Comparison of ENCODE assay signal across 8 cellular contexts in the genomic region with DNA sequence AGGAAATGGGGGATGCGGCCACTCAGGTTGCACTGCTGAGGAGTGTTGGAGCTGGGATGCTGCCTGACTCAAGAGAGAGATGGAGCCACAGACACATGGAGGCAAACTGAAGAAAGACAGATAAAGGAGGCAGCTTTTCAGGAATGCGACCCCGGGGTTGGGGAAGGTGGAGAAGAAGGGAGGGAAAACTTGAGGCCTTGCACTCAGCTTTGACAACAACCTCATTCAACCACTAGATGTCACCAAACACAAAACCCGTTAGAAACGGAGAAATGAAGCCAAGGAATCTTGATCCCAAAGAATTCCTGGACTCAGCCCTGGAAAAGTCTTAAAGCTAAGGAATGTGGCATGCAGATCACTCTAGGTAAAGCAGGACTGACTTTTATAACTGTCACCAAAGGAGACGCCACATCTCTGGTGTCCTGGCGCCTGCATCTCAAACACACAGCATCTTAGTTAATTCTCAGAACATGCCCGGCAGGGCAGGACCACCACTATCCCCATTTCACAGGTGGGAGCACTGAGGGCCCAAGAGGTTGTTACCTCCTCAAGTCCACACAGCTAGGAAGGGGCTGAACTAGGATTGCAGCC. TPM values are rescaled to one million over a fixed set of nuclear protein-coding genes. Genes with fewer than 3 reads are reported as not detected.
DNase-seq lines count a peak whose midpoint lies in the region; ATAC-seq and TF ChIP-seq lines count a peak whose summit lies in the region.

No MANE protein-coding gene starts in this region.

- DNase-seq in AG20443 (ENCODE audit: low spot score) = peak; percentile 77
- DNase-seq in SJCRH30 = peak; percentile 54 to 89
- peak; percentile 37 to 78 for DNase-seq in foreskin fibroblast
- no peak for DNase-seq in DMS79 (lab: John Stamatoyannopoulos, UW)
- DNase-seq in activated effector memory CD4-positive, alpha-beta T cell treated with anti-CD3 and anti-CD28 coated beads, Interleukin-2, amount 50 U/mL, for 16 hours = no peak

- H3K4me1 ChIP-seq in SJCRH30 (peaks cover 23% of the 10 kb centered on the region), parathyroid adenoma (peaks cover 8% of the 10 kb centered on the region)

- no peak overlapping the region for H2AFZ ChIP-seq in parathyroid adenoma

- H3K79me2 ChIP-seq in parathyroid adenoma = no peaks in the 10 kb centered on the region

- H3K4me2 ChIP-seq in parathyroid adenoma (ENCODE audit: low read length) = no peak overlapping the region

- H3K36me3 ChIP-seq in SJCRH30 = no peaks in the 10 kb centered on the region
- no peaks in the 10 kb centered on the region for H3K36me3 ChIP-seq in parathyroid adenoma (ENCODE audit: control insufficient read depth, insufficient read depth, low read length)

- H3K4me3 ChIP-seq in SJCRH30 (no peak overlapping the region), foreskin fibroblast (ENCODE audit: low read depth in 1 of 2, low read length in 2 of 2) (no peak overlapping the region), parathyroid adenoma (ENCODE audit: low read depth, low read length) (no peak overlapping the region)

- TF ChIP-seq CTCF in foreskin fibroblast (IDR thresholded peaks at IDR 0.05; ENCODE audit: low read depth, low read length) = peak; percentile 73
- peak; percentile 68 for TF ChIP-seq CTCF in parathyroid adenoma (IDR thresholded peaks at IDR 0.05)

- no peaks in the 10 kb centered on the region for H3K27me3 ChIP-seq in SJCRH30
- H3K27me3 ChIP-seq in parathyroid adenoma (ENCODE audit: control insufficient read depth, insufficient read depth, low read length) = no peaks in the 10 kb centered on the region

- ATAC-seq in GM19455 (IDR thresholded peaks at IDR 0.05; ENCODE audit: unreplicated experiment) (peak; percentile 53), GM21390 (IDR thresholded peaks at IDR 0.05; ENCODE audit: unreplicated experiment) (no peak)

- no peak overlapping the region for H3K27ac ChIP-seq in SJCRH30
- H3K27ac ChIP-seq in parathyroid adenoma = no peak overlapping the region

- no peak overlapping the region for H3K9ac ChIP-seq in parathyroid adenoma

- H3K9me3 ChIP-seq in SJCRH30 (replicated peaks) (no peaks in the 10 kb centered on the region), parathyroid adenoma (ENCODE audit: control insufficient read depth, low read length) (no peaks in the 10 kb centered on the region)

RNA-seq across cellular contexts. Expression of a gene that starts 59.6 kb away (rescaled TPM):
- 59.6 and 69.8 TPM in 2 replicates for total RNA-seq in SJCRH30 (2014; rRNA removed; shearing (Covaris generic))

Comparison
In these comparisons a context has a peak if more than half of its experiments do, and no peak if none do; other contexts are left out.
1. DNase-seq: peak in AG20443 (single experiment), SJCRH30 (2 of 2) and foreskin fibroblast (2 of 2); none in DMS79 (single experiment) and activated effector memory CD4-positive, alpha-beta T cell treated with anti-CD3 and anti-CD28 coated beads, Interleukin-2, amount 50 U/mL, for 16 hours (single experiment).